Comparison of ENCODE assay signal across 7 cellular contexts in genomic region chr11:34650528-34650927, GRCh38. TPM values are rescaled to one million over a fixed set of nuclear protein-coding genes. Genes with fewer than 3 reads are reported as not detected.
DNase-seq lines count a peak whose midpoint lies in the region; ATAC-seq and TF ChIP-seq lines count a peak whose summit lies in the region.

No MANE protein-coding gene starts in this region.

- H3K4me3 Mint-ChIP-seq in natural killer cell treated with Interleukin-12 subunit alpha and Interleukin-12 subunit beta and Interleukin-15 and Interleukin-18, amount 100 ng/mL, for 72 hours, result peak overlapping the region; percentile 44
- no peak overlapping the region for H3K4me3 Mint-ChIP-seq in WTC11

- CTCF ChIA-PET in WTC11 (lab: Charles Lee), result no interaction called here

- H3K4me1 Mint-ChIP-seq in natural killer cell treated with Interleukin-12 subunit alpha and Interleukin-12 subunit beta and Interleukin-15 and Interleukin-18, amount 100 ng/mL, for 72 hours (ENCODE audit: low read depth in 2 of 2), result peaks cover 25 to 36% of the 10 kb centered on the region in 2 donors
- H3K4me1 Mint-ChIP-seq in WTC11, result peaks cover 45% of the 10 kb centered on the region

- DNase-seq in activated T-cell treated with anti-CD3 and anti-CD28 coated beads for 4 hours (peak; percentile 62), NCI-H345 (lab: John Stamatoyannopoulos, UW) (no peak), Right ventricle myocardium superior (no peak), WTC11 (ENCODE audit: low spot score) (no peak)
- peak; percentile 92 for DNase-seq in natural killer cell treated with Interleukin-12 subunit alpha and Interleukin-12 subunit beta and Interleukin-15 and Interleukin-18, amount 100 ng/mL, for 72 hours (ENCODE audit: low spot score)

- no peaks in the 10 kb centered on the region for H3K9me3 Mint-ChIP-seq in natural killer cell treated with Interleukin-12 subunit alpha and Interleukin-12 subunit beta and Interleukin-15 and Interleukin-18, amount 100 ng/mL, for 72 hours
- H3K9me3 Mint-ChIP-seq in WTC11, result no peaks in the 10 kb centered on the region

- POLR2A ChIA-PET in WTC11 (lab: Charles Lee), result no interaction called here

- peaks cover 41 to 47% of the 10 kb centered on the region in 2 donors for H3K27me3 Mint-ChIP-seq in natural killer cell treated with Interleukin-12 subunit alpha and Interleukin-12 subunit beta and Interleukin-15 and Interleukin-18, amount 100 ng/mL, for 72 hours
- peaks cover 6% of the 10 kb centered on the region for H3K27me3 Mint-ChIP-seq in WTC11 (ENCODE audit: low read depth)

- H3K36me3 Mint-ChIP-seq in natural killer cell treated with Interleukin-12 subunit alpha and Interleukin-12 subunit beta and Interleukin-15 and Interleukin-18, amount 100 ng/mL, for 72 hours, result peaks cover 5% of the 10 kb centered on the region
- H3K36me3 Mint-ChIP-seq in WTC11, result no peaks in the 10 kb centered on the region

- TF ChIP-seq CTCF in WTC11 (IDR thresholded peaks at IDR 0.05), result no peak

- ATAC-seq in GM21360 (IDR thresholded peaks at IDR 0.05; ENCODE audit: unreplicated experiment) (peak; percentile 91), HG03575 (IDR thresholded peaks at IDR 0.05; ENCODE audit: extremely low read depth, insufficient number of reproducible peaks, low FRiP score, unreplicated experiment) (peak; percentile 89), Right ventricle myocardium superior (ENCODE audit: poor library complexity) (no peak), WTC11 (no peak)
- peak; percentile 96 to 97 for ATAC-seq in natural killer cell treated with Interleukin-12 subunit alpha and Interleukin-12 subunit beta and Interleukin-15 and Interleukin-18, amount 100 ng/mL, for 72 hours

- H3K27ac Mint-ChIP-seq in natural killer cell treated with Interleukin-12 subunit alpha and Interleukin-12 subunit beta and Interleukin-15 and Interleukin-18, amount 100 ng/mL, for 72 hours, result peak overlapping the region; percentile 18 to 47
- no peak overlapping the region for H3K27ac Mint-ChIP-seq in WTC11

- intact Hi-C loops in Right ventricle myocardium superior (cut with DNase I), result no loop called here

TF ChIP-seq in WTC11, 78 proteins besides CTCF, POLR2A, EP300 and RAD21:
- no peak for TF ChIP-seq NFYB (CRISPR knock-in tag; conservative IDR thresholded peaks at IDR 0.05; ENCODE audit: low read depth)
TF ChIP-seq in WTC11: peak in this region for 0.

RNA-seq across cellular contexts. Expression of gene EHF, which starts 29.6 kb away (rescaled TPM):
- under 1 TPM in 1 of 2 donors, not detected in 1; 0.50 TPM for total RNA-seq in natural killer cell treated with Interleukin-12 subunit alpha and Interleukin-12 subunit beta and Interleukin-15 and Interleukin-18, amount 100 ng/mL, for 72 hours
- 2.3 TPM for total RNA-seq in Right ventricle myocardium superior
- total RNA-seq in WTC11 (2021), result 0.16 to 0.60 TPM (median 0.46 TPM) in 3 replicates

Comparison
In these comparisons a context has a peak if more than half of its experiments do, and no peak if none do; other contexts are left out.
1. ATAC-seq: peak in GM21360 (single experiment), HG03575 (single experiment) and natural killer cell treated with Interleukin-12 subunit alpha and Interleukin-12 subunit beta and Interleukin-15 and Interleukin-18, amount 100 ng/mL, for 72 hours (2 of 2); none in Right ventricle myocardium superior (single experiment) and WTC11 (single experiment).
2. DNase-seq: peak in activated T-cell treated with anti-CD3 and anti-CD28 coated beads for 4 hours (single experiment) and natural killer cell treated with Interleukin-12 subunit alpha and Interleukin-12 subunit beta and Interleukin-15 and Interleukin-18, amount 100 ng/mL, for 72 hours (single experiment); none in NCI-H345 (single experiment), Right ventricle myocardium superior (single experiment) and WTC11 (single experiment).